30 cellular contexts compared by ENCODE assay signal in genomic region chr22:22674473-22674872, GRCh38. TPM values are rescaled to one million over a fixed set of nuclear protein-coding genes. Genes with fewer than 3 reads are reported as not detected.
DNase-seq lines count a peak whose midpoint lies in the region; ATAC-seq, FAIRE-seq and TF ChIP-seq lines count a peak whose summit lies in the region.
"Had no signal": no experiment of that assay in that cellular context is flagged by ENCODE, and none has a peak within 500 bp of the region (broad histone marks: within the 10 kb centered on the region; RNA-seq: fewer than 3 reads in every experiment).

No MANE protein-coding gene starts in this region.

- H3K36me3 ChIP-seq in K562 (ENCODE audit: control insufficient read depth, insufficient read depth, low read length) (no peaks in the 10 kb centered on the region), lower lobe of right lung (no peaks in the 10 kb centered on the region), thyroid gland (no peaks in the 10 kb centered on the region)
- H3K36me3 ChIP-seq: BE2C, BLaER1 had no signal

- H3K4me3 ChIP-seq in K562 (no peak overlapping the region), lower lobe of right lung (no peak overlapping the region), thyroid gland (replicated peaks in 1 of 3) (no peak overlapping the region)
- H3K4me3 ChIP-seq: A549, BLaER1, GM12878 had no signal

- TF ChIP-seq RAD21 in K562 (CRISPR knock-in tag; conservative IDR thresholded peaks at IDR 0.05 in 1 of 2, IDR thresholded peaks at IDR 0.05 in 1 of 2): no peak

- H3K9me3 ChIP-seq in K562 (replicated peaks; ENCODE audit: control insufficient read depth, insufficient read depth, low read depth, low read length) (no peaks in the 10 kb centered on the region), lower lobe of right lung (peaks cover 4% of the 10 kb centered on the region), thyroid gland (no peaks in the 10 kb centered on the region)
- H3K9me3 ChIP-seq: BE2C had no signal

- H3K9ac ChIP-seq in K562 (ENCODE audit: insufficient read depth in 1 of 2, low read depth in 2 of 2, low read length in 2 of 2): no peak overlapping the region
- H3K9ac ChIP-seq: BLaER1 had no signal

- DNase-seq in DMS79 treated with DMSO at 0.1 percent for 48 hours (lab: John Stamatoyannopoulos, UW): peak; percentile 12
- no peak for DNase-seq in DMS79 (lab: John Stamatoyannopoulos, UW)
- no peak for DNase-seq in K562 (ENCODE audit: extremely low read depth in 1 of 4, low spot score in 3 of 4)
- DNase-seq in lower lobe of right lung: no peak
- peak; percentile 63 to 74 for DNase-seq in thyroid gland
- no peak for DNase-seq in ACHN
- DNase-seq in NCI-H2196 (lab: John Stamatoyannopoulos, UW; ENCODE audit: unreplicated experiment): no peak
- DNase-seq: BE2C; CD4-positive, alpha-beta memory T cell; CD4-positive, CD25-positive, alpha-beta regulatory T cell; CD8-positive, alpha-beta memory T cell; COR-L47; DMS 273 treated with DMSO at 0.1 percent for 48 hours; DMS153; DMS53; DND-41; EL; GDM1 had no signal

- intact Hi-C loops in K562 (cut with micrococcal nuclease): loop anchor here (5.0 kb wide), 1 partner anchor 38 kb away; no protein-coding TSS in a partner anchor
- intact Hi-C loops in lower lobe of right lung (cut with DNase I): no loop called here
- intact Hi-C loops in thyroid gland (cut with DNase I): no loop called here

- WGBS in K562 (ENCODE audit: insufficient coverage, low coverage, missing lambda C conversion rate): under 1% methylated on average over 4 of the region's 4 CpGs
- 28 to 48% methylated on average over 4 of the region's 4 CpGs for WGBS in thyroid gland, 2 donors

- in situ Hi-C loops in K562 (cut with MboI) (no loop called here), ACHN (cut with HindIII; ENCODE audit: low pct_ligation_motif_present, low pct_unique_long_range_greater_than_20kb, low sequenced_read_pairs) (no loop called here)

- H3K27ac ChIP-seq in K562 (ENCODE audit: extremely low read depth, low read depth, low read length) (no peak overlapping the region), lower lobe of right lung (no peak overlapping the region), thyroid gland (no peak overlapping the region)
- H3K27ac ChIP-seq: 22Rv1, A549, BLaER1 had no signal

- TF ChIP-seq EP300 in K562 (IDR thresholded peaks at IDR 0.05; ENCODE audit: low read length): no peak

- BruUV-seq in K562 (replicated peaks; lab: Mats Ljungman, UMichigan): no TSS peak

- H3K4me1 ChIP-seq in K562 (replicated peaks in 1 of 2; ENCODE audit: control insufficient read depth in 2 of 2, insufficient read depth in 2 of 2, low read length in 2 of 2) (no peaks in the 10 kb centered on the region), lower lobe of right lung (no peaks in the 10 kb centered on the region), thyroid gland (peaks cover 10 to 12% of the 10 kb centered on the region in 2 donors)
- H3K4me1 ChIP-seq: A549, BE2C had no signal

- ATAC-seq in K562 (peak; percentile 22; the same call in 1 of the 3 replicates), lower lobe of right lung (peak; percentile 61 to 84), HG03442 (IDR thresholded peaks at IDR 0.05; ENCODE audit: unreplicated experiment) (no peak)
- ATAC-seq: A549, GM12878 had no signal

- no peak overlapping the region for H2AFZ ChIP-seq in K562 (ENCODE audit: low read depth, low read length)

- H4K20me1 ChIP-seq in K562 (replicated peaks; ENCODE audit: control insufficient read depth, insufficient read depth, low read length): 0 out of 2 replicates have a peak, but pooled peaks cover 4% of the 10 kb centered on the region
- H4K20me1 ChIP-seq: BLaER1 had no signal

- peaks cover 33 to 40% of the 10 kb centered on the region in 2 experiments for H3K27me3 ChIP-seq in K562 (ENCODE audit: control insufficient read depth in 2 of 2, insufficient read depth in 2 of 2, low read length in 2 of 2)
- no peaks in the 10 kb centered on the region for H3K27me3 ChIP-seq in lower lobe of right lung (ENCODE audit: low read depth)
- no peaks in the 10 kb centered on the region for H3K27me3 ChIP-seq in thyroid gland
- H3K27me3 ChIP-seq: BLaER1 had no signal

- POLR2A ChIA-PET in K562 (lab: Yijun Ruan, JAX): interaction anchor here (0.6 to 5.6 kb wide), 13 partner anchors 8 to 303 kb away, joined by 3 to 39 read pairs (median 5); partner anchors contain the start of gene PRAME

- H3K9me1 ChIP-seq in K562 (ENCODE audit: control insufficient read depth, insufficient read depth, low read length): no peaks in the 10 kb centered on the region

- TF ChIP-seq CTCF in K562 (IDR thresholded peaks at IDR 0.05 in 2 of 3, conservative IDR thresholded peaks at IDR 0.05 in 1 of 3; ENCODE audit: insufficient read depth in 2 of 3, low read depth in 1 of 3, low read length in 3 of 3) (no peak), lower lobe of right lung (IDR thresholded peaks at IDR 0.05) (no peak), thyroid gland (IDR thresholded peaks at IDR 0.05) (no peak)

- no peak for TF ChIP-seq POLR2A in K562 (conservative IDR thresholded peaks at IDR 0.05)
- TF ChIP-seq POLR2A in thyroid gland (IDR thresholded peaks at IDR 0.05): no peak

- H3K4me2 ChIP-seq in K562 (ENCODE audit: insufficient read depth, low read length): no peak overlapping the region
- H3K4me2 ChIP-seq: A549, BLaER1 had no signal

- no peaks in the 10 kb centered on the region for H3K79me2 ChIP-seq in K562 (ENCODE audit: control insufficient read depth, insufficient read depth, low read length)

- CTCF ChIA-PET in K562 (lab: Yijun Ruan, JAX; ENCODE audit: low intra/inter-chr PET ratio): no interaction called here

- no peak for FAIRE-seq in K562 (lab: Jason Lieb, UNC)
- FAIRE-seq: A549, GM12878, GM12892, GM18507 had no signal

TF ChIP-seq in K562, 482 proteins besides CTCF, POLR2A, EP300 and RAD21:
- TF ChIP-seq PHF20 (IDR thresholded peaks at IDR 0.05; ENCODE audit: partially characterized antibody) (peak; percentile 11), SOX6 (IDR thresholded peaks at IDR 0.05) (no peak)

RNA-seq across cellular contexts. Expression of gene GGTLC2, which starts 30.1 kb away (rescaled TPM):
- total RNA-seq in K562 (2011; cell fraction: chromatin; rRNA removed; ENCODE audit: low replicate concordance): not detected in 2 replicates
- not detected in 2 replicates for total RNA-seq in K562 (2011; cell fraction: nucleolus; rRNA removed)
- not detected in 2 replicates for total RNA-seq in K562 (2011; cell fraction: nucleoplasm; rRNA removed)
- total RNA-seq in K562 (2014; rRNA removed) (not detected in 2 replicates), K562 (2014; rRNA removed; fragmentation: Illumina TruSeq; extraction: Trizol) (not detected in 2 replicates), K562 (2015; rRNA removed; fragmentation: Illumina TruSeq; extraction: Trizol) (not detected in 2 replicates), K562 (2021) (not detected in 2 replicates), lower lobe of right lung (2.7 TPM), thyroid gland (1 to 10 TPM in 1 of 4 donors, under 1 TPM in 1, not detected in 2; 0.45 to 2.6 TPM)
- polyA plus RNA-seq in K562 (2011; rRNA removed) (not detected in 2 replicates), K562 (2014; fragmentation: Illumina TruSeq; extraction: Trizol) (not detected in 2 replicates), K562 (2014; fragmentation: Nextera tagmentation; extraction: Ambion mirVana) (not detected), K562 (2014; rRNA removed) (not detected in 2 replicates)
- not detected in 2 replicates for polyA plus RNA-seq in K562 (2011; cell fraction: cytosol; rRNA removed)
- not detected in 2 replicates for polyA plus RNA-seq in K562 (2011; cell fraction: nucleus; rRNA removed)
- not detected in 2 replicates for polyA plus RNA-seq in K562 (2012)
- not detected in 2 replicates for polyA minus RNA-seq in K562 (2011; rRNA and poly(A)+ RNA removed)
- not detected in 2 replicates for polyA minus RNA-seq in K562 (2011; cell fraction: cytosol; rRNA and poly(A)+ RNA removed)
- not detected in 2 replicates for polyA minus RNA-seq in K562 (2011; cell fraction: nucleus; rRNA and poly(A)+ RNA removed)
- total RNA-seq: A172; CD4-positive, alpha-beta memory T cell; CD4-positive, CD25-positive, alpha-beta regulatory T cell; CD8-positive, alpha-beta memory T cell; Daoy; G401; GM12878 had no signal
- polyA plus RNA-seq: A549; AG04450; CD14-positive monocyte; CD4-positive, alpha-beta memory T cell; CD8-positive, alpha-beta memory T cell; GM12878 had no signal

Comparison
In these comparisons a context has a peak if more than half of its experiments do, and no peak if none do; other contexts are left out.
1. DNase-seq: peak in DMS79 treated with DMSO at 0.1 percent for 48 hours (single experiment) and thyroid gland (2 of 2); none in DMS79 (single experiment), K562 (0 of 4), lower lobe of right lung (single experiment), ACHN (single experiment) and NCI-H2196 (single experiment).